Comparison of ENCODE assay signal across 12 cellular contexts in the genomic region with DNA sequence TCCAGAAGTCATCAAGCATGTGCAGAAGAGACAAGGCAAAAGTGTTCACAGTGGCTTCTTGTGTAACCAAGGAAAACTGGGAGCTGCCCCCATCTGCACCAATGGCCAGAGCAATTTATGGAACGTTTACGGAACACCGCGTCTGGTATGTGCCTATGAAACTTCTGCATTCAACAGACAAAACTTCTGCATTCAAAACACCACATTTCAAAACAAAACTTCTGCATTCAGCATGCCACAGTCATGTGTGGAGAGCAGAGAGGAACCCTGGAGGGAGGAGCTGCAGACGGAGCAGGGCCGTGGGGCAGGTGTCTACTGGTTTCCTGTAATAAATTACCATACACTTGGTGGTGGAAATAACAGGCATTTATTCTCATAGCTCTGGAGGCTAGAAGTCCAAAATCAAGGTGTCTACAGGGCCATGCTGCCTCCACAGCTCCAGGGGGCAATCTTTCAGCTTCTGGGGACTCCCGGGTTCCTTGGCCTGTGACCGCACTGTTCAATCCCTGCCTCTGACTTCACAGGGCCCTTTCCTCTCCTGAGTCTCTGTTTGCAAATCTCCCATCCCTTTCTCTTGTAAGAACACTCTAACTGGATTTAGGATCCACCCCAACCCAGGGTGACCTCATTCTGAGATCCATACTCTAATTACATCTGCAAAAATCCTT. TPM values are rescaled to one million over a fixed set of nuclear protein-coding genes. Genes with fewer than 3 reads are reported as not detected.
DNase-seq lines count a peak whose midpoint lies in the region; ATAC-seq and TF ChIP-seq lines count a peak whose summit lies in the region.
"Had no signal": no experiment of that assay in that cellular context is flagged by ENCODE, and none has a peak within 500 bp of the region (broad histone marks: within the 10 kb centered on the region; RNA-seq: fewer than 3 reads in every experiment).

No MANE protein-coding gene starts in this region.

- no peak overlapping the region for H3K4me3 ChIP-seq in AG10803 (ENCODE audit: low read length)
- H3K4me3 ChIP-seq: gastrocnemius medialis had no signal

- TF ChIP-seq CTCF in AG10803 (conservative IDR thresholded peaks at IDR 0.05; ENCODE audit: low read length): no peak

- DNase-seq in AG10803 (ENCODE audit: low read depth) (peak; percentile 47), GM19238 (ENCODE audit: insufficient read length, low spot score) (peak; percentile 68), SKM-1 treated with dmso at 0.1 percent for 144 hours (lab: John Stamatoyannopoulos, UW; ENCODE audit: unreplicated experiment) (peak; percentile 80), left colon (no peak), NCI-H2227 treated with DMSO at 0.1 percent for 48 hours (lab: John Stamatoyannopoulos, UW) (no peak), retina (no peak), NCI-H510A treated with DMSO at 0.1 percent for 48 hours (lab: John Stamatoyannopoulos, UW) (no peak)
- DNase-seq: brain microvascular endothelial cell; NCI-H2029 treated with DMSO at 0.1 percent for 48 hours; stimulated activated CD4-positive, alpha-beta T cell treated with anti-CD3 and anti-CD28 coated beads, Interleukin-15, amount 100 ng/mL, for 24 hours had no signal

- ATAC-seq in left colon: peak; percentile 21
- no peak for ATAC-seq in SK-N-SH treated with all-trans-retinoic acid at 6 μM for 48 hours
- ATAC-seq: gastrocnemius medialis had no signal

- intact Hi-C loops in left colon (cut with DNase I, micrococcal nuclease): no loop called here

TF ChIP-seq in SK-N-SH treated with all-trans-retinoic acid at 6 μM for 48 hours, 23 proteins besides CTCF, POLR2A, EP300 and RAD21:
- TF ChIP-seq OSR1 (CRISPR knock-in tag; IDR thresholded peaks at IDR 0.05) (no peak), ARNTL (CRISPR knock-in tag; IDR thresholded peaks at IDR 0.05; ENCODE audit: borderline replicate concordance, low read depth) (no peak), CSDC2 (CRISPR knock-in tag; IDR thresholded peaks at IDR 0.05) (no peak), ZNF565 (CRISPR knock-in tag; conservative IDR thresholded peaks at IDR 0.05; ENCODE audit: low read depth) (no peak), BACH2 (CRISPR knock-in tag; IDR thresholded peaks at IDR 0.05; ENCODE audit: borderline replicate concordance) (no peak)
TF ChIP-seq in SK-N-SH treated with all-trans-retinoic acid at 6 μM for 48 hours: peak in this region for 0.

RNA-seq across cellular contexts. Expression of a gene that starts 32.2 kb away (rescaled TPM):
- 1,000 to 10,000 TPM; 1,637 to 1,665 TPM for total RNA-seq in left colon

RNA-seq across cellular contexts. Expression of a gene that starts 42.4 kb away (rescaled TPM):
- total RNA-seq in left colon: 1 to 10 TPM; 2.7 to 5.3 TPM

Comparison
In these comparisons a context has a peak if more than half of its experiments do, and no peak if none do; other contexts are left out.
1. DNase-seq: peak in AG10803 (single experiment), GM19238 (single experiment) and SKM-1 treated with dmso at 0.1 percent for 144 hours (single experiment); none in left colon (0 of 2), NCI-H2227 treated with DMSO at 0.1 percent for 48 hours (single experiment), retina (single experiment) and NCI-H510A treated with DMSO at 0.1 percent for 48 hours (single experiment).